Comparison of ENCODE assay signal across 20 cellular contexts in genomic region chr14:100634026-100634425, GRCh38.
A peak's percentile ranks its signal among the peaks of the same experiment; 100 is the strongest.
DNase-seq lines count a peak whose midpoint lies in the region; ATAC-seq lines count a peak whose summit lies in the region.
"Had no signal": no experiment of that assay in that cellular context is flagged by ENCODE, and none has a peak within 500 bp of the region (broad histone marks: within the 10 kb centered on the region; RNA-seq: fewer than 3 reads in every experiment).

No MANE protein-coding gene starts in this region.

- ATAC-seq in GM21360 (IDR thresholded peaks at IDR 0.05; ENCODE audit: unreplicated experiment), result no peak
- ATAC-seq: GM23338 had no signal

- DNase-seq in COLO668 (lab: John Stamatoyannopoulos, UW; ENCODE audit: unreplicated experiment), result peak; percentile 20
- peak; percentile 56 for DNase-seq in NCI-H1105 treated with DMSO at 0.1 percent for 48 hours (lab: John Stamatoyannopoulos, UW)
- DNase-seq in NCI-H69 (lab: John Stamatoyannopoulos, UW), result peak; percentile 82
- DNase-seq in islet precursor cell, result peak; percentile 43
- no peak for DNase-seq in hepatic stellate cell (ENCODE audit: low spot score)
- DNase-seq in DMS114 treated with DMSO at 0.1 percent for 48 hours (lab: John Stamatoyannopoulos, UW; ENCODE audit: unreplicated experiment), result no peak
- DNase-seq: BE2C, DND-41, HCEC 1CT, KBM-7, MM.1S, NCI-H1092, NCI-H1694, NCI-H2081, NCI-H526 treated with DMSO at 0.1 percent for 48 hours, Peyer's patch, SJCRH30, T-helper 1 cell had no signal

Comparison
In these comparisons a context has a peak if more than half of its experiments do, and no peak if none do; other contexts are left out.
1. DNase-seq: peak in COLO668 (single experiment), NCI-H1105 treated with DMSO at 0.1 percent for 48 hours (single experiment), NCI-H69 (single experiment) and islet precursor cell (single experiment); none in hepatic stellate cell (single experiment) and DMS114 treated with DMSO at 0.1 percent for 48 hours (single experiment).